18 cellular contexts compared by ENCODE assay signal in the genomic region with DNA sequence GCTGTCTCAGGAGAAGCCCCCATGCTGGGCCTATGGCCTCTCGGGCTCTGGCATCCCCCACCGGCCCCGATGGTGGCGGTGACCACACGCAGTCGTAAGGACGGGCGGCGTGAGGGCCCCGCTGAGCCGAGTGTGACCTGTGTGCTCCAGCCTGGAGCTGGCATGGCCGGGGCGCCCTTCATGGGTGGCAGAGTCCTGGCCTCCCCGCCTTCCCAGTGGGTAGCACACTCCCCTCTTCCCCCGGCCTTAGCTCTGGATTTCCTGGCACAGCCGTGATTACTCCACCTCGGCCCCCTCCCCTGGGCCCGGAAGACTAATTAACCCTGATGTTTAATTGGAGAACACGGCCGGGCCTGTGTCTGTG. TPM values are rescaled to one million over a fixed set of nuclear protein-coding genes. Genes with fewer than 3 reads are reported as not detected.
DNase-seq lines count a peak whose midpoint lies in the region; ATAC-seq and TF ChIP-seq lines count a peak whose summit lies in the region.
"Had no signal": no experiment of that assay in that cellular context is flagged by ENCODE, and none has a peak within 500 bp of the region (broad histone marks: within the 10 kb centered on the region; RNA-seq: fewer than 3 reads in every experiment).

No MANE protein-coding gene starts in this region.

- intact Hi-C loops in activated naive CD4-positive, alpha-beta T cell treated with anti-CD3 and anti-CD28 coated beads for 36 hours (cut with micrococcal nuclease), result no loop called here
- intact Hi-C loops in lower lobe of right lung (cut with DNase I), result no loop called here
- intact Hi-C loops in stomach (cut with DNase I; ENCODE audit: low total_unique reads), result no loop called here

- no peaks in the 10 kb centered on the region for H3K9me3 Mint-ChIP-seq in activated naive CD4-positive, alpha-beta T cell treated with anti-CD3 and anti-CD28 coated beads, Interleukin-2, amount 50 U/mL, for 72 hours
- H3K9me3 Mint-ChIP-seq in activated naive CD4-positive, alpha-beta T cell treated with anti-CD3 and anti-CD28 coated beads for 36 hours, result no peaks in the 10 kb centered on the region
- H3K9me3 Mint-ChIP-seq: brain, immature natural killer cell had no signal

- H3K27me3 ChIP-seq in lower lobe of right lung (ENCODE audit: low read depth) (no peaks in the 10 kb centered on the region), stomach (no peaks in the 10 kb centered on the region)
- H3K27me3 ChIP-seq: dorsolateral prefrontal cortex had no signal

- H3K27ac ChIP-seq in RWPE1 (0 out of 2 replicates have a peak overlapping the region, but pooled peaks have one; percentile 30), lower lobe of right lung (no peak overlapping the region), stomach (peak overlapping the region in 3 of 5 donors; percentile 16 to 75 (median 52))
- H3K27ac ChIP-seq: dorsolateral prefrontal cortex had no signal

- no peak overlapping the region for H3K4me3 ChIP-seq in lower lobe of right lung
- H3K4me3 ChIP-seq in stomach, result no peak overlapping the region
- H3K4me3 ChIP-seq: dorsolateral prefrontal cortex, K562 had no signal

- H3K36me3 ChIP-seq in lower lobe of right lung, result no peaks in the 10 kb centered on the region
- H3K36me3 ChIP-seq in stomach, result no peaks in the 10 kb centered on the region

- CTCF ChIA-PET in activated naive CD4-positive, alpha-beta T cell treated with anti-CD3 and anti-CD28 coated beads for 36 hours (lab: Charles Lee), result no interaction called here
- CTCF ChIA-PET in RWPE1 (lab: Yijun Ruan, JAX), result interaction anchor here (0.7 to 1.3 kb wide), 2 partner anchors 35 to 153 kb away, joined by 3 read pairs; no protein-coding TSS in a partner anchor

- DNase-seq in activated naive CD4-positive, alpha-beta T cell treated with anti-CD3 and anti-CD28 coated beads, Interleukin-2, amount 50 U/mL, for 72 hours (ENCODE audit: low spot score in 2 of 2), result no peak
- DNase-seq in activated naive CD4-positive, alpha-beta T cell treated with anti-CD3 and anti-CD28 coated beads for 36 hours, result no peak
- DNase-seq in RWPE1 (ENCODE audit: low spot score), result no peak
- peak; percentile 43 for DNase-seq in lower lobe of right lung
- DNase-seq in stomach, result no peak
- no peak for DNase-seq in occipital lobe (lab: John Stamatoyannopoulos, UW)
- DNase-seq: activated naive CD4-positive, alpha-beta T cell treated with Interleukin-2 at 50 U/mL for 16 hours; GDM1; immature natural killer cell; midbrain; NCI-H1048; stimulated activated CD4-positive, alpha-beta T cell treated with anti-CD3 and anti-CD28 coated beads, Interleukin-12 subunit alpha, Interleukin-12 subunit beta, amount 100 ng/mL, for 4 hours; stimulated activated naive CD4-positive, alpha-beta T cell had no signal

- H3K4me1 Mint-ChIP-seq in activated naive CD4-positive, alpha-beta T cell treated with anti-CD3 and anti-CD28 coated beads for 36 hours (ENCODE audit: low read depth), result no peaks in the 10 kb centered on the region
- H3K4me1 Mint-ChIP-seq: immature natural killer cell had no signal

- H3K27me3 Mint-ChIP-seq in activated naive CD4-positive, alpha-beta T cell treated with anti-CD3 and anti-CD28 coated beads for 36 hours (ENCODE audit: low read depth), result no peaks in the 10 kb centered on the region
- H3K27me3 Mint-ChIP-seq: brain had no signal

- ATAC-seq in activated naive CD4-positive, alpha-beta T cell treated with anti-CD3 and anti-CD28 coated beads, Interleukin-2, amount 50 U/mL, for 72 hours, result peak; percentile 14 to 38
- ATAC-seq in lower lobe of right lung, result no peak
- no peak for ATAC-seq in GM19023 (IDR thresholded peaks at IDR 0.05; ENCODE audit: unreplicated experiment)
- ATAC-seq in GM18873 (IDR thresholded peaks at IDR 0.05; ENCODE audit: low FRiP score, unreplicated experiment), result no peak

- no peak for TF ChIP-seq POLR2A in stomach (IDR thresholded peaks at IDR 0.05)

- H3K4me1 ChIP-seq in lower lobe of right lung (peaks cover 6% of the 10 kb centered on the region), stomach (peaks cover 4 to 52% (median 18%) of the 10 kb centered on the region in 4 donors)

- 63 to 74% (median 71%) methylated on average over 20 of the region's 20 CpGs for WGBS in stomach, 5 donors

- POLR2A ChIA-PET in RWPE1 (lab: Yijun Ruan, JAX; ENCODE audit: low non-redundant PET), result no interaction called here

- TF ChIP-seq EP300 in stomach (IDR thresholded peaks at IDR 0.05), result no peak

- no peaks in the 10 kb centered on the region for H3K36me3 Mint-ChIP-seq in activated naive CD4-positive, alpha-beta T cell treated with anti-CD3 and anti-CD28 coated beads, Interleukin-2, amount 50 U/mL, for 72 hours
- H3K36me3 Mint-ChIP-seq in activated naive CD4-positive, alpha-beta T cell treated with anti-CD3 and anti-CD28 coated beads for 36 hours (ENCODE audit: low read depth), result no peaks in the 10 kb centered on the region
- H3K36me3 Mint-ChIP-seq: immature natural killer cell had no signal

- H3K4me3 Mint-ChIP-seq in activated naive CD4-positive, alpha-beta T cell treated with anti-CD3 and anti-CD28 coated beads for 36 hours, result no peak overlapping the region
- H3K4me3 Mint-ChIP-seq: brain, immature natural killer cell had no signal

- H3K27ac Mint-ChIP-seq in activated naive CD4-positive, alpha-beta T cell treated with anti-CD3 and anti-CD28 coated beads, Interleukin-2, amount 50 U/mL, for 72 hours, result no peak overlapping the region
- no peak overlapping the region for H3K27ac Mint-ChIP-seq in activated naive CD4-positive, alpha-beta T cell treated with anti-CD3 and anti-CD28 coated beads for 36 hours
- H3K27ac Mint-ChIP-seq: brain, immature natural killer cell had no signal

- no peak for TF ChIP-seq CTCF in RWPE1 (conservative IDR thresholded peaks at IDR 0.05; ENCODE audit: low read depth)
- no peak for TF ChIP-seq CTCF in lower lobe of right lung (IDR thresholded peaks at IDR 0.05)
- TF ChIP-seq CTCF in stomach (IDR thresholded peaks at IDR 0.05), result no peak

- no peaks in the 10 kb centered on the region for H3K9me3 ChIP-seq in lower lobe of right lung
- H3K9me3 ChIP-seq in stomach, result no peaks in the 10 kb centered on the region

RNA-seq across cellular contexts. Expression of a gene that starts 44.6 kb away (rescaled TPM):
- 10 to 100 TPM; 25.3 to 63.9 TPM for total RNA-seq in activated naive CD4-positive, alpha-beta T cell treated with anti-CD3 and anti-CD28 coated beads, Interleukin-2, amount 50 U/mL, for 72 hours
- total RNA-seq in activated naive CD4-positive, alpha-beta T cell treated with anti-CD3 and anti-CD28 coated beads for 36 hours, result 10 to 100 TPM; 61.8 to 63.4 TPM
- total RNA-seq in lower lobe of right lung (15.7 TPM), stomach (10 to 100 TPM in 3 of 5 donors, 1 to 10 TPM in 2; 5.4 to 83.4 (median 13.4) TPM), occipital lobe (6.1 TPM)
- 10 to 100 TPM; 19.9 to 37.0 (median 24.4) TPM for polyA plus RNA-seq in stomach

Comparison
In these comparisons a context has a peak if more than half of its experiments do, and no peak if none do; other contexts are left out.
1. ATAC-seq: peak in activated naive CD4-positive, alpha-beta T cell treated with anti-CD3 and anti-CD28 coated beads, Interleukin-2, amount 50 U/mL, for 72 hours (2 of 2); none in lower lobe of right lung (0 of 2), GM19023 (single experiment) and GM18873 (single experiment).